Comparison of ENCODE assay signal across 8 cellular contexts in the genomic region with DNA sequence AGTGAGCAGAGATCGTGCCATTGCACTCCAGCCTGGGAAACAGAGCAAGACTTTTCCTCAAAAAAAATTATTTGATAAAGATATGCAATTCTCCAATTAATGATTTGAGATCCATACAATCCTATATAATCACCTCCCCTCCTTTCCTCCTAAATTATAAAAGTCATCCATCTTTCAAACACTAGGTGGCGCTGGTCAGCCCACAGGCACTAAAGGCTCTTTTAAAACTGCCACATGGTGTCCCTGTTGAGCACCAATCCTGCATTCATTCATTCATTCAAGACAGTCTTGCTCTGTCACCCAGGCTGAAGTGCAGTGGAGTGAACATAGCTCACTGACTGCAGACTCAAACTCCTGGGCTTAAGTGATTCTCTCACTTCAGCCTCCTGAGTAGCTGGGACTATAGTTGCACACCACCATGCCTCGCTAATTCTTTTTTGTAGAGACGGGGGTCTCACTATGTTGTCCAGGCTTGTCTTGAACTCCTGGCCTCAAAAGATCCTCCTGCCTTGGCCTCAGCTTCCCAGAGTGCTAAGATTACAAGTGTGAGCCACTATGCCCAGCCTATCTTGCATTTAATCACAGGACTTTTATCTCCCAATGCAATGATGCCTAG. TPM values are rescaled to one million over a fixed set of nuclear protein-coding genes. Genes with fewer than 3 reads are reported as not detected.
DNase-seq lines count a peak whose midpoint lies in the region; ATAC-seq and TF ChIP-seq lines count a peak whose summit lies in the region.

No MANE protein-coding gene starts in this region.

- peak in 4 of 5 experiments; percentile 41 to 70 (median 55) for TF ChIP-seq CTCF in gastrocnemius medialis (IDR thresholded peaks at IDR 0.05 in 4 of 5, conservative IDR thresholded peaks at IDR 0.05 in 1 of 5)

- H3K4me3 ChIP-seq in gastrocnemius medialis: no peak overlapping the region

- TF ChIP-seq POLR2A in gastrocnemius medialis (IDR thresholded peaks at IDR 0.05): no peak

- H3K36me3 ChIP-seq in gastrocnemius medialis: no peaks in the 10 kb centered on the region

- H3K4me1 ChIP-seq in gastrocnemius medialis: no peaks in the 10 kb centered on the region

- no peak overlapping the region for H3K27ac ChIP-seq in gastrocnemius medialis

- ATAC-seq in HG02798 (IDR thresholded peaks at IDR 0.05; ENCODE audit: poor library complexity, unreplicated experiment): peak; percentile 74
- ATAC-seq in gastrocnemius medialis: peak in 1 of 2 donors; percentile 62

- H3K27me3 ChIP-seq in gastrocnemius medialis: no peaks in the 10 kb centered on the region

- peak; percentile 8 to 59 (median 10) for DNase-seq in stimulated activated CD4-positive, alpha-beta T cell treated with anti-CD3 and anti-CD28 coated beads, Interleukin-12 subunit alpha, Interleukin-12 subunit beta, amount 100 ng/mL, for 48 hours (ENCODE audit: low read depth in 2 of 3, low spot score in 1 of 3)
- no peak for DNase-seq in stimulated activated CD4-positive, alpha-beta T cell treated with anti-CD3 and anti-CD28 coated beads, Interleukin-12 subunit alpha, Interleukin-12 subunit beta, amount 100 ng/mL, for 4 hours
- DNase-seq in NCI-H524 treated with DMSO at 0.1 percent for 48 hours (lab: John Stamatoyannopoulos, UW): peak; percentile 17
- peak; percentile 16 for DNase-seq in activated T-cell treated with anti-CD3 and anti-CD28 coated beads for 4 hours
- DNase-seq in globus pallidus (ENCODE audit: low spot score): peak; percentile 58
- DNase-seq in gastrocnemius medialis: no peak
- DNase-seq in occipital lobe (lab: John Stamatoyannopoulos, UW): no peak

- intact Hi-C loops in gastrocnemius medialis (cut with DNase I; ENCODE audit: low total_unique reads): no loop called here

- in situ Hi-C loops in gastrocnemius medialis (cut with MboI; ENCODE audit: low sequenced_read_pairs in 4 of 4): no loop called here

- no peaks in the 10 kb centered on the region for H3K9me3 ChIP-seq in gastrocnemius medialis

RNA-seq across cellular contexts. Expression of a gene that starts 58.7 kb away (rescaled TPM):
- total RNA-seq in gastrocnemius medialis (1 to 10 TPM; 2.0 to 4.7 (median 3.3) TPM), occipital lobe (4.8 TPM)

Comparison
In these comparisons a context has a peak if more than half of its experiments do, and no peak if none do; other contexts are left out.
1. DNase-seq: peak in stimulated activated CD4-positive, alpha-beta T cell treated with anti-CD3 and anti-CD28 coated beads, Interleukin-12 subunit alpha, Interleukin-12 subunit beta, amount 100 ng/mL, for 48 hours (3 of 3), NCI-H524 treated with DMSO at 0.1 percent for 48 hours (single experiment), activated T-cell treated with anti-CD3 and anti-CD28 coated beads for 4 hours (single experiment) and globus pallidus (single experiment); none in stimulated activated CD4-positive, alpha-beta T cell treated with anti-CD3 and anti-CD28 coated beads, Interleukin-12 subunit alpha, Interleukin-12 subunit beta, amount 100 ng/mL, for 4 hours (single experiment), gastrocnemius medialis (0 of 2) and occipital lobe (single experiment).